ENCODE assay signal across 16 cellular contexts in the genomic region with DNA sequence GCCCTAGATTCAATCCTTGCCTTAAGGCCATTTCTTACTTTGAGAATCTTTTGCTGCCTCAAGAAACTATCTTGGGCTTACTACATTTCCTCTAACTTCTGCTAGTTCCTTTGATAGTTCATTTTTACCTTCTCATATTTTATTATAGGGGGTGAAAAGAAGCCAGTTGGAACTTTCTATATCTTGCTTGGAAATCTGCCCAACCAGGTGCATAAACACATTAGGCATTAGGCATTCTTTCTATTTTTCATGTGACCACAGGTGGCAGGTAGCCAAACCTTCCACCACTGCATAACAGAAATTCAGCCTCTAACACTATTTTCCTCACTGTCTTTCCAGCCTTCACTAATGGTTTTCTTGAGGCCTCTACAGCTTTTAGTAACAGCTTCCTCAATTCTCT.
DNase-seq lines count a peak whose midpoint lies in the region; ATAC-seq and TF ChIP-seq lines count a peak whose summit lies in the region.
"Had no signal": no experiment of that assay in that cellular context is flagged by ENCODE, and none has a peak within 500 bp of the region (broad histone marks: within the 10 kb centered on the region; RNA-seq: fewer than 3 reads in every experiment).

No MANE protein-coding gene starts in this region.

- no peaks in the 10 kb centered on the region for H3K4me1 Mint-ChIP-seq in nephron progenitor cell

- no peak overlapping the region for H3K4me3 Mint-ChIP-seq in nephron progenitor cell
- H3K4me3 Mint-ChIP-seq: CD8-positive, alpha-beta T cell had no signal

- H3K4me3 ChIP-seq in mammary epithelial cell (replicated peaks in 1 of 3; ENCODE audit: insufficient read depth in 1 of 3, low read depth in 2 of 3, low read length in 3 of 3), result no peak overlapping the region
- H3K4me3 ChIP-seq: colonic mucosa, MG63 had no signal

- H3K27me3 ChIP-seq in mammary epithelial cell (ENCODE audit: insufficient read depth, low read length), result no peaks in the 10 kb centered on the region
- H3K27me3 ChIP-seq: colonic mucosa, MG63 had no signal

- no peaks in the 10 kb centered on the region for H3K36me3 ChIP-seq in mammary epithelial cell (ENCODE audit: insufficient read depth, low read length)
- H3K36me3 ChIP-seq: colonic mucosa, MG63 had no signal

- peak overlapping the region; percentile 22 for H3K4me2 ChIP-seq in mammary epithelial cell (ENCODE audit: insufficient read depth, low read depth, low read length)

- intact Hi-C loops in mammary epithelial cell (cut with micrococcal nuclease), result loop anchor here (5.0 kb wide), 1 partner anchor 74 kb away; no protein-coding TSS in a partner anchor

- ATAC-seq in HG03521 (IDR thresholded peaks at IDR 0.05; ENCODE audit: unreplicated experiment) (no peak), HG02623 (IDR thresholded peaks at IDR 0.05; ENCODE audit: unreplicated experiment) (no peak)
- ATAC-seq: CD8-positive, alpha-beta T cell had no signal

- H3K27ac ChIP-seq in mammary epithelial cell (ENCODE audit: insufficient read depth, low read depth, low read length), result no peak overlapping the region
- H3K27ac ChIP-seq: colonic mucosa, parathyroid adenoma had no signal

- H3K4me1 ChIP-seq in mammary epithelial cell (ENCODE audit: insufficient read depth, low read length), result peaks cover 20% of the 10 kb centered on the region
- H3K4me1 ChIP-seq: colonic mucosa had no signal

- CTCF ChIA-PET in mammary epithelial cell (lab: Charles Lee; ENCODE audit: low non-redundant PET), result no interaction called here

- H4K20me1 ChIP-seq in mammary epithelial cell (ENCODE audit: insufficient read depth, low read length), result no peaks in the 10 kb centered on the region

- no peaks in the 10 kb centered on the region for H3K27me3 Mint-ChIP-seq in nephron progenitor cell (ENCODE audit: low read depth, poor library complexity)

- DNase-seq in ACHN, result peak; percentile 30
- DNase-seq in LoVo (ENCODE audit: low spot score), result peak; percentile 68
- peak; percentile 92 for DNase-seq in NCI-H69 (lab: John Stamatoyannopoulos, UW)
- DNase-seq in mammary epithelial cell, result peak; percentile 90
- DNase-seq in COLO829 (ENCODE audit: low spot score), result no peak
- no peak for DNase-seq in nephron progenitor cell
- DNase-seq: activated CD4-positive, alpha-beta T cell treated with anti-CD3 and anti-CD28 coated beads, Interleukin-2, amount 50 U/mL, for 1 hour; CD8-positive, alpha-beta T cell; colonic mucosa; head of caudate nucleus; kidney; MG63; T-helper 9 cell had no signal

- no TSS peak for BruUV-seq in mammary epithelial cell (replicated peaks; lab: Mats Ljungman, UMichigan)

- no peak for TF ChIP-seq CTCF in mammary epithelial cell (conservative IDR thresholded peaks at IDR 0.05 in 1 of 2, IDR thresholded peaks at IDR 0.05 in 1 of 2; ENCODE audit: extremely low read depth in 1 of 2, insufficient read depth in 1 of 2, low read depth in 1 of 2, low read length in 2 of 2)
- TF ChIP-seq CTCF in nephron progenitor cell (IDR thresholded peaks at IDR 0.05), result no peak

- no peaks in the 10 kb centered on the region for H3K79me2 ChIP-seq in mammary epithelial cell (ENCODE audit: insufficient read depth, low read length)
- H3K79me2 ChIP-seq: parathyroid adenoma had no signal

- H3K9me3 ChIP-seq in mammary epithelial cell (replicated peaks; ENCODE audit: insufficient read depth, low read length), result no peaks in the 10 kb centered on the region
- H3K9me3 ChIP-seq: colonic mucosa, MG63 had no signal

- no peaks in the 10 kb centered on the region for H3K36me3 Mint-ChIP-seq in nephron progenitor cell (ENCODE audit: low read depth)
- H3K36me3 Mint-ChIP-seq: CD8-positive, alpha-beta T cell had no signal

- H3K9me3 Mint-ChIP-seq in nephron progenitor cell, result no peaks in the 10 kb centered on the region
- H3K9me3 Mint-ChIP-seq: CD8-positive, alpha-beta T cell had no signal

- dilution Hi-C loops in mammary epithelial cell (cut with HindIII; ENCODE audit: low sequenced_read_pairs), result no loop called here

- in situ Hi-C loops in ACHN (cut with HindIII; ENCODE audit: low pct_ligation_motif_present, low pct_unique_long_range_greater_than_20kb, low sequenced_read_pairs), result no loop called here
- in situ Hi-C loops in mammary epithelial cell (cut with MboI; ENCODE audit: low sequenced_read_pairs in 2 of 2), result no loop called here

- H3K27ac Mint-ChIP-seq in nephron progenitor cell, result no peak overlapping the region
- H3K27ac Mint-ChIP-seq: CD8-positive, alpha-beta T cell had no signal

- no peak overlapping the region for H2AFZ ChIP-seq in mammary epithelial cell (ENCODE audit: low read depth, low read length)
- H2AFZ ChIP-seq: parathyroid adenoma had no signal

- no peak overlapping the region for H3K9ac ChIP-seq in mammary epithelial cell (ENCODE audit: insufficient read depth, low read length)
- H3K9ac ChIP-seq: parathyroid adenoma had no signal

Comparison
In these comparisons a context has a peak if more than half of its experiments do, and no peak if none do; other contexts are left out.
1. DNase-seq: peak in ACHN (single experiment), LoVo (single experiment), NCI-H69 (single experiment) and mammary epithelial cell (single experiment); none in COLO829 (single experiment) and nephron progenitor cell (single experiment).